Comparison of ENCODE assay signal across 20 cellular contexts in genomic region chr2:231696004-231696367, GRCh38. TPM values are rescaled to one million over a fixed set of nuclear protein-coding genes. Genes with fewer than 3 reads are reported as not detected.
DNase-seq lines count a peak whose midpoint lies in the region; FAIRE-seq and TF ChIP-seq lines count a peak whose summit lies in the region.
"Had no signal": no experiment of that assay in that cellular context is flagged by ENCODE, and none has a peak within 500 bp of the region (broad histone marks: within the 10 kb centered on the region; RNA-seq: fewer than 3 reads in every experiment).

No MANE protein-coding gene starts in this region.

- H2BK5ac ChIP-seq in trophoblast cell (ENCODE audit: low read depth, low read length, poor library complexity): no peak overlapping the region

- no peaks in the 10 kb centered on the region for H4K20me1 ChIP-seq in fibroblast of lung (ENCODE audit: control insufficient read depth, extremely low read depth, insufficient read depth, low read length)

- peak overlapping the region; percentile 39 for H3K27ac ChIP-seq in AG04450 (ENCODE audit: low read depth, low read length)
- peak overlapping the region; percentile 22 for H3K27ac ChIP-seq in fibroblast of lung (ENCODE audit: insufficient read depth, low read length)
- H3K27ac ChIP-seq in trophoblast cell (ENCODE audit: low read depth, low read length): no peak overlapping the region
- H3K27ac ChIP-seq: brain microvascular endothelial cell had no signal

- CTCF ChIA-PET in AG04450 (lab: Charles Lee): interaction anchor here (1.4 to 1.6 kb wide), 3 partner anchors 9 to 22 kb away, joined by 3 to 6 read pairs (median 3); no protein-coding TSS in a partner anchor

- FAIRE-seq in D721Med (lab: Jason Lieb, UNC): no peak
- FAIRE-seq: keratinocyte had no signal

- H2BK12ac ChIP-seq in trophoblast cell (ENCODE audit: low read length): no peak overlapping the region

- WGBS in trophoblast cell (ENCODE audit: extremely low coverage, insufficient coverage, insufficient read length): no CpG with 5 or more reads among the region's 2 CpGs

- H3K79me2 ChIP-seq in fibroblast of lung (ENCODE audit: control insufficient read depth, insufficient read depth, low read length) (no peaks in the 10 kb centered on the region), trophoblast cell (ENCODE audit: control insufficient read depth, insufficient read depth, low read length, poor library complexity) (no peaks in the 10 kb centered on the region)

- no peaks in the 10 kb centered on the region for H3K9me3 ChIP-seq in AG04450 (ENCODE audit: control insufficient read depth, insufficient read depth, low read length)
- H3K9me3 ChIP-seq in fibroblast of lung (ENCODE audit: control insufficient read depth, insufficient read depth, low read depth, low read length): no peaks in the 10 kb centered on the region
- no peaks in the 10 kb centered on the region for H3K9me3 ChIP-seq in trophoblast cell (ENCODE audit: insufficient read depth, low read depth, low read length)
- H3K9me3 ChIP-seq: mucosa of descending colon had no signal

- H3K4me3 Mint-ChIP-seq in immature natural killer cell (no peak overlapping the region), progenitor cell of endocrine pancreas (ENCODE audit: low read depth) (no peak overlapping the region)
- H3K4me3 Mint-ChIP-seq: activated naive CD4-positive, alpha-beta T cell treated with anti-CD3 and anti-CD28 coated beads, Interleukin-2, amount 10 ng/mL, durations not matched to agents 7 days and 5 days; stimulated activated naive CD8-positive, alpha-beta T cell treated with anti-CD3 and anti-CD28 coated beads, Interleukin-15, Interleukin-2, amounts not matched to agents 100 ng/mL and 50 ng/mL, for 24 hours had no signal

- H3K18ac ChIP-seq in trophoblast cell (ENCODE audit: low read length): no peak overlapping the region

- H3K4me2 ChIP-seq in fibroblast of lung (ENCODE audit: extremely low read depth, insufficient read depth, low read length) (no peak overlapping the region), trophoblast cell (ENCODE audit: low read length) (no peak overlapping the region)

- no peaks in the 10 kb centered on the region for H3K36me3 Mint-ChIP-seq in immature natural killer cell
- no peaks in the 10 kb centered on the region for H3K36me3 Mint-ChIP-seq in progenitor cell of endocrine pancreas (ENCODE audit: insufficient read depth)
- H3K36me3 Mint-ChIP-seq: activated naive CD4-positive, alpha-beta T cell treated with anti-CD3 and anti-CD28 coated beads, Interleukin-2, amount 10 ng/mL, durations not matched to agents 7 days and 5 days had no signal

- H3K4me1 ChIP-seq in fibroblast of lung (ENCODE audit: control insufficient read depth, extremely low read depth, insufficient read depth, low read length): peaks cover 2% of the 10 kb centered on the region
- H3K4me1 ChIP-seq in trophoblast cell (ENCODE audit: control insufficient read depth in 1 of 2, insufficient read depth in 2 of 2, low read length in 2 of 2): peaks cover 0 to 2% of the 10 kb centered on the region in 2 experiments

- no peak for TF ChIP-seq CTCF in AG04450 (IDR thresholded peaks at IDR 0.05; ENCODE audit: low read depth, low read length)
- TF ChIP-seq CTCF in HFF-Myc (IDR thresholded peaks at IDR 0.05; ENCODE audit: low read depth, low read length, missing control alignments): no peak
- no peak for TF ChIP-seq CTCF in fibroblast of lung (conservative IDR thresholded peaks at IDR 0.05 in 1 of 2, IDR thresholded peaks at IDR 0.05 in 1 of 2; ENCODE audit: low read depth in 1 of 2, low read length in 2 of 2)
- TF ChIP-seq CTCF in progenitor cell of endocrine pancreas (IDR thresholded peaks at IDR 0.05; ENCODE audit: unreplicated experiment): no peak
- no peak for TF ChIP-seq CTCF in D721Med (IDR thresholded peaks at IDR 0.05; ENCODE audit: insufficient read depth, missing control alignments)

- H3K27me3 ChIP-seq in AG04450 (ENCODE audit: control insufficient read depth, insufficient read depth, low read length) (no peaks in the 10 kb centered on the region), fibroblast of lung (ENCODE audit: control insufficient read depth, insufficient read depth, low read length) (no peaks in the 10 kb centered on the region), trophoblast cell (ENCODE audit: insufficient read depth, low read length) (no peaks in the 10 kb centered on the region)
- H3K27me3 ChIP-seq: brain microvascular endothelial cell had no signal

- H3K14ac ChIP-seq in trophoblast cell (ENCODE audit: low read length): no peak overlapping the region

- DNase-seq in AG04450 (ENCODE audit: low read depth, low spot score) (no peak), HFF-Myc (ENCODE audit: extremely low read depth, low read depth) (peak; percentile 79), fibroblast of lung (ENCODE audit: low read depth in 2 of 2) (peak in 1 of 2 donors; percentile 63), trophoblast cell (peak; percentile 91 to 99), NCI-H2107 treated with DMSO at 0.1 percent for 48 hours (lab: John Stamatoyannopoulos, UW; ENCODE audit: unreplicated experiment) (no peak), immature natural killer cell (no peak), progenitor cell of endocrine pancreas (ENCODE audit: low spot score, unreplicated experiment) (no peak), D721Med (ENCODE audit: insufficient read length, low spot score) (no peak)
- DNase-seq: activated CD4-positive, alpha-beta T cell treated with anti-CD3 and anti-CD28 coated beads for 4 hours; activated naive CD4-positive, alpha-beta T cell treated with anti-CD3 and anti-CD28 coated beads, Interleukin-2, amount 10 ng/mL, durations not matched to agents 7 days and 5 days; brain microvascular endothelial cell; effector CD8-positive, alpha-beta T cell; KG1; mucosa of descending colon; NCI-H1105 treated with DMSO at 0.1 percent for 48 hours; occipital lobe; SIG-M5; T1000 had no signal

- H3K4ac ChIP-seq in trophoblast cell (ENCODE audit: low read depth, low read length): no peak overlapping the region

- no peak overlapping the region for H3K23ac ChIP-seq in trophoblast cell (ENCODE audit: low read length)

- H3K27ac Mint-ChIP-seq in immature natural killer cell: no peak overlapping the region
- H3K27ac Mint-ChIP-seq in progenitor cell of endocrine pancreas: no peak overlapping the region
- H3K27ac Mint-ChIP-seq: activated naive CD4-positive, alpha-beta T cell treated with anti-CD3 and anti-CD28 coated beads, Interleukin-2, amount 10 ng/mL, durations not matched to agents 7 days and 5 days; stimulated activated naive CD8-positive, alpha-beta T cell treated with anti-CD3 and anti-CD28 coated beads, Interleukin-15, Interleukin-2, amounts not matched to agents 100 ng/mL and 50 ng/mL, for 24 hours had no signal

- no peak overlapping the region for H2AK5ac ChIP-seq in trophoblast cell (ENCODE audit: low read length)

- H3K9ac ChIP-seq in fibroblast of lung (ENCODE audit: insufficient read depth, low read length): no peak overlapping the region
- H3K9ac ChIP-seq in trophoblast cell (ENCODE audit: low read length): no peak overlapping the region

- POLR2A ChIA-PET in AG04450 (lab: Yijun Ruan, JAX): interaction anchor here (1.7 kb wide), 1 partner anchor 12 kb away, joined by 7 read pairs; the partner anchor contains the start of gene PTMA

- H4K12ac ChIP-seq in trophoblast cell (ENCODE audit: low read depth, low read length): no peak overlapping the region

- no peaks in the 10 kb centered on the region for H3K9me3 Mint-ChIP-seq in immature natural killer cell
- H3K9me3 Mint-ChIP-seq in progenitor cell of endocrine pancreas (ENCODE audit: low read depth): no peaks in the 10 kb centered on the region
- H3K9me3 Mint-ChIP-seq: activated naive CD4-positive, alpha-beta T cell treated with anti-CD3 and anti-CD28 coated beads, Interleukin-2, amount 10 ng/mL, durations not matched to agents 7 days and 5 days; stimulated activated naive CD8-positive, alpha-beta T cell treated with anti-CD3 and anti-CD28 coated beads, Interleukin-15, Interleukin-2, amounts not matched to agents 100 ng/mL and 50 ng/mL, for 24 hours had no signal

- H3K36me3 ChIP-seq in fibroblast of lung (ENCODE audit: control insufficient read depth, insufficient read depth, low read length) (no peaks in the 10 kb centered on the region), trophoblast cell (ENCODE audit: control insufficient read depth in 1 of 2, insufficient read depth in 2 of 2, low read length in 2 of 2) (no peaks in the 10 kb centered on the region)
- H3K36me3 ChIP-seq: brain microvascular endothelial cell had no signal

- H3K27me3 Mint-ChIP-seq in immature natural killer cell (ENCODE audit: low read depth in 3 of 3): peaks cover 0 to 2% (median 1%) of the 10 kb centered on the region in 3 donors
- H3K27me3 Mint-ChIP-seq in progenitor cell of endocrine pancreas: no peaks in the 10 kb centered on the region
- H3K27me3 Mint-ChIP-seq: stimulated activated naive CD8-positive, alpha-beta T cell treated with anti-CD3 and anti-CD28 coated beads, Interleukin-15, Interleukin-2, amounts not matched to agents 100 ng/mL and 50 ng/mL, for 24 hours had no signal

- H4K91ac ChIP-seq in trophoblast cell (ENCODE audit: low read depth, low read length): no peak overlapping the region

- no peak overlapping the region for H4K8ac ChIP-seq in trophoblast cell (ENCODE audit: low read depth, low read length)

- H2BK120ac ChIP-seq in trophoblast cell (ENCODE audit: insufficient read depth, low read length, poor library complexity): no peak overlapping the region

- no peaks in the 10 kb centered on the region for H3K4me1 Mint-ChIP-seq in immature natural killer cell
- peaks cover 2% of the 10 kb centered on the region for H3K4me1 Mint-ChIP-seq in progenitor cell of endocrine pancreas (ENCODE audit: low read depth)
- H3K4me1 Mint-ChIP-seq: activated naive CD4-positive, alpha-beta T cell treated with anti-CD3 and anti-CD28 coated beads, Interleukin-2, amount 10 ng/mL, durations not matched to agents 7 days and 5 days had no signal

- no peaks in the 10 kb centered on the region for H3K79me1 ChIP-seq in trophoblast cell (ENCODE audit: low read length)

- no peak overlapping the region for H2AFZ ChIP-seq in fibroblast of lung (ENCODE audit: low read length)
- no peak overlapping the region for H2AFZ ChIP-seq in trophoblast cell (ENCODE audit: insufficient read depth, low read length, poor library complexity)

- H3K4me3 ChIP-seq in AG04450 (ENCODE audit: low read depth, low read length) (no peak overlapping the region), HFF-Myc (replicated peaks; ENCODE audit: low read depth, low read length) (no peak overlapping the region), fibroblast of lung (replicated peaks in 1 of 4; ENCODE audit: control extremely low read depth in 1 of 4, insufficient read depth in 1 of 4, low read depth in 3 of 4, low read length in 4 of 4) (no peak overlapping the region), trophoblast cell (ENCODE audit: low read depth, low read length) (no peak overlapping the region)
- H3K4me3 ChIP-seq: mucosa of descending colon had no signal

RNA-seq across cellular contexts. Expression of gene PTMA, which starts 12.3 kb away (rescaled TPM):
- polyA plus RNA-seq in AG04450 (2011; rRNA removed) (505 and 681 TPM in 2 replicates), fibroblast of lung (650 and 1,032 TPM in 2 replicates), immature natural killer cell (1,000 to 10,000 TPM in 2 of 3 donors, 100 to 1,000 TPM in 1; 953 to 2,361 (median 1,987) TPM)
- 227 and 297 TPM in 2 replicates for polyA minus RNA-seq in AG04450 (2011; rRNA and poly(A)+ RNA removed)
- total RNA-seq in fibroblast of lung (481 and 664 TPM in 2 replicates), progenitor cell of endocrine pancreas (1,066 and 1,116 TPM in 2 replicates)
- 819 and 1,107 TPM in 2 replicates for polyA plus RNA-seq in fibroblast of lung (2012)
- 34.8 and 35.0 TPM in 2 replicates for polyA minus RNA-seq in fibroblast of lung (ENCODE audit: low replicate concordance)
- 1,343 and 1,403 TPM in 2 replicates for polyA plus RNA-seq in trophoblast cell (2013)

Comparison
In these comparisons a context has a peak if more than half of its experiments do, and no peak if none do; other contexts are left out.
1. DNase-seq: peak in HFF-Myc (single experiment) and trophoblast cell (2 of 2); none in AG04450 (single experiment), NCI-H2107 treated with DMSO at 0.1 percent for 48 hours (single experiment), immature natural killer cell (0 of 3), progenitor cell of endocrine pancreas (single experiment) and D721Med (single experiment).